In genomic region chr6:26550250-26550993, GRCh38 we compare ENCODE assay signal across 1 cellular context.
TF ChIP-seq lines count a peak whose summit lies in the region.

No MANE protein-coding gene starts in this region.

TF ChIP-seq in K562, 482 proteins besides CTCF, POLR2A, EP300 and RAD21 (continued from another document and continues in another):
- TF ChIP-seq, protein P1, sequence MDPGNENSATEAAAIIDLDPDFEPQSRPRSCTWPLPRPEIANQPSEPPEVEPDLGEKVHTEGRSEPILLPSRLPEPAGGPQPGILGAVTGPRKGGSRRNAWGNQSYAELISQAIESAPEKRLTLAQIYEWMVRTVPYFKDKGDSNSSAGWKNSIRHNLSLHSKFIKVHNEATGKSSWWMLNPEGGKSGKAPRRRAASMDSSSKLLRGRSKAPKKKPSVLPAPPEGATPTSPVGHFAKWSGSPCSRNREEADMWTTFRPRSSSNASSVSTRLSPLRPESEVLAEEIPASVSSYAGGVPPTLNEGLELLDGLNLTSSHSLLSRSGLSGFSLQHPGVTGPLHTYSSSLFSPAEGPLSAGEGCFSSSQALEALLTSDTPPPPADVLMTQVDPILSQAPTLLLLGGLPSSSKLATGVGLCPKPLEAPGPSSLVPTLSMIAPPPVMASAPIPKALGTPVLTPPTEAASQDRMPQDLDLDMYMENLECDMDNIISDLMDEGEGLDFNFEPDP (CRISPR knock-in tag; IDR thresholded peaks at IDR 0.05), result 0 out of 2 replicates have a peak, but pooled peaks have one; percentile 68
- TF ChIP-seq ZNF277 (CRISPR knock-in tag; IDR thresholded peaks at IDR 0.05; ENCODE audit: borderline replicate concordance) (no peak), CHAMP1 (IDR thresholded peaks at IDR 0.05) (no peak), SMAD1 (IDR thresholded peaks at IDR 0.05; ENCODE audit: low read depth, low read length, partially characterized antibody) (no peak), MEF2D (tag; conservative IDR thresholded peaks at IDR 0.05; ENCODE audit: low read depth) (peak; percentile 82), NFXL1 (CRISPR knock-in tag; IDR thresholded peaks at IDR 0.05) (peak; percentile 48; the same call in 1 of the 2 replicates), ZNF668 (CRISPR knock-in tag; IDR thresholded peaks at IDR 0.05) (peak; percentile 95), TOE1 (IDR thresholded peaks at IDR 0.05; ENCODE audit: borderline replicate concordance) (no peak), TOE1 (CRISPR knock-in tag; IDR thresholded peaks at IDR 0.05; ENCODE audit: borderline replicate concordance, low read depth) (no peak), RERE (CRISPR knock-in tag; IDR thresholded peaks at IDR 0.05; ENCODE audit: borderline replicate concordance) (no peak), ZNF133 (CRISPR knock-in tag; IDR thresholded peaks at IDR 0.05) (no peak), IFI16 (CRISPR knock-in tag; IDR thresholded peaks at IDR 0.05) (0 out of 2 replicates have a peak, but pooled peaks have one; percentile 30), NFE2 (IDR thresholded peaks at IDR 0.05; ENCODE audit: low read depth) (no peak), ZNF639 (CRISPR knock-in tag; conservative IDR thresholded peaks at IDR 0.05 in 1 of 2, IDR thresholded peaks at IDR 0.05 in 1 of 2) (peak in 1 of 2 experiments; percentile 60; a peak in 1 of 4 replicates), JUNB (CRISPR knock-in tag; conservative IDR thresholded peaks at IDR 0.05) (no peak), NFIC (IDR thresholded peaks at IDR 0.05) (peak; percentile 74), CXXC5 (CRISPR knock-in tag; IDR thresholded peaks at IDR 0.05) (peak; percentile 78), SMAD4 (CRISPR knock-in tag; conservative IDR thresholded peaks at IDR 0.05) (peak; percentile 95), CC2D1A (IDR thresholded peaks at IDR 0.05) (0 out of 2 replicates have a peak, but pooled peaks have one; percentile 18), SREBF2 (CRISPR knock-in tag; IDR thresholded peaks at IDR 0.05) (no peak), ZNF41 (CRISPR knock-in tag; conservative IDR thresholded peaks at IDR 0.05) (peak; percentile 72; the same call in 1 of the 2 replicates), PYGO2 (tag; IDR thresholded peaks at IDR 0.05) (peak; percentile 81; the same call in 1 of the 2 replicates), NFYB (IDR thresholded peaks at IDR 0.05; ENCODE audit: extremely low read depth, insufficient read length) (no peak), ADNP (tag; IDR thresholded peaks at IDR 0.05) (no peak), MECOM (CRISPR knock-in tag; IDR thresholded peaks at IDR 0.05) (peak; percentile 85), RFX5 (IDR thresholded peaks at IDR 0.05; ENCODE audit: low read depth, low read length) (no peak), KLF10 (CRISPR knock-in tag; IDR thresholded peaks at IDR 0.05) (no peak)
- TF ChIP-seq, protein P2, sequence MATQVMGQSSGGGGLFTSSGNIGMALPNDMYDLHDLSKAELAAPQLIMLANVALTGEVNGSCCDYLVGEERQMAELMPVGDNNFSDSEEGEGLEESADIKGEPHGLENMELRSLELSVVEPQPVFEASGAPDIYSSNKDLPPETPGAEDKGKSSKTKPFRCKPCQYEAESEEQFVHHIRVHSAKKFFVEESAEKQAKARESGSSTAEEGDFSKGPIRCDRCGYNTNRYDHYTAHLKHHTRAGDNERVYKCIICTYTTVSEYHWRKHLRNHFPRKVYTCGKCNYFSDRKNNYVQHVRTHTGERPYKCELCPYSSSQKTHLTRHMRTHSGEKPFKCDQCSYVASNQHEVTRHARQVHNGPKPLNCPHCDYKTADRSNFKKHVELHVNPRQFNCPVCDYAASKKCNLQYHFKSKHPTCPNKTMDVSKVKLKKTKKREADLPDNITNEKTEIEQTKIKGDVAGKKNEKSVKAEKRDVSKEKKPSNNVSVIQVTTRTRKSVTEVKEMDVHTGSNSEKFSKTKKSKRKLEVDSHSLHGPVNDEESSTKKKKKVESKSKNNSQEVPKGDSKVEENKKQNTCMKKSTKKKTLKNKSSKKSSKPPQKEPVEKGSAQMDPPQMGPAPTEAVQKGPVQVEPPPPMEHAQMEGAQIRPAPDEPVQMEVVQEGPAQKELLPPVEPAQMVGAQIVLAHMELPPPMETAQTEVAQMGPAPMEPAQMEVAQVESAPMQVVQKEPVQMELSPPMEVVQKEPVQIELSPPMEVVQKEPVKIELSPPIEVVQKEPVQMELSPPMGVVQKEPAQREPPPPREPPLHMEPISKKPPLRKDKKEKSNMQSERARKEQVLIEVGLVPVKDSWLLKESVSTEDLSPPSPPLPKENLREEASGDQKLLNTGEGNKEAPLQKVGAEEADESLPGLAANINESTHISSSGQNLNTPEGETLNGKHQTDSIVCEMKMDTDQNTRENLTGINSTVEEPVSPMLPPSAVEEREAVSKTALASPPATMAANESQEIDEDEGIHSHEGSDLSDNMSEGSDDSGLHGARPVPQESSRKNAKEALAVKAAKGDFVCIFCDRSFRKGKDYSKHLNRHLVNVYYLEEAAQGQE (CRISPR knock-in tag; IDR thresholded peaks at IDR 0.05; ENCODE audit: low read depth), result no peak
- TF ChIP-seq, protein P3, sequence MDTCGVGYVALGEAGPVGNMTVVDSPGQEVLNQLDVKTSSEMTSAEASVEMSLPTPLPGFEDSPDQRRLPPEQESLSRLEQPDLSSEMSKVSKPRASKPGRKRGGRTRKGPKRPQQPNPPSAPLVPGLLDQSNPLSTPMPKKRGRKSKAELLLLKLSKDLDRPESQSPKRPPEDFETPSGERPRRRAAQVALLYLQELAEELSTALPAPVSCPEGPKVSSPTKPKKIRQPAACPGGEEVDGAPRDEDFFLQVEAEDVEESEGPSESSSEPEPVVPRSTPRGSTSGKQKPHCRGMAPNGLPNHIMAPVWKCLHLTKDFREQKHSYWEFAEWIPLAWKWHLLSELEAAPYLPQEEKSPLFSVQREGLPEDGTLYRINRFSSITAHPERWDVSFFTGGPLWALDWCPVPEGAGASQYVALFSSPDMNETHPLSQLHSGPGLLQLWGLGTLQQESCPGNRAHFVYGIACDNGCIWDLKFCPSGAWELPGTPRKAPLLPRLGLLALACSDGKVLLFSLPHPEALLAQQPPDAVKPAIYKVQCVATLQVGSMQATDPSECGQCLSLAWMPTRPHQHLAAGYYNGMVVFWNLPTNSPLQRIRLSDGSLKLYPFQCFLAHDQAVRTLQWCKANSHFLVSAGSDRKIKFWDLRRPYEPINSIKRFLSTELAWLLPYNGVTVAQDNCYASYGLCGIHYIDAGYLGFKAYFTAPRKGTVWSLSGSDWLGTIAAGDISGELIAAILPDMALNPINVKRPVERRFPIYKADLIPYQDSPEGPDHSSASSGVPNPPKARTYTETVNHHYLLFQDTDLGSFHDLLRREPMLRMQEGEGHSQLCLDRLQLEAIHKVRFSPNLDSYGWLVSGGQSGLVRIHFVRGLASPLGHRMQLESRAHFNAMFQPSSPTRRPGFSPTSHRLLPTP (IDR thresholded peaks at IDR 0.05; ENCODE audit: borderline replicate concordance, extremely low read depth, insufficient read length), result no peak
- TF ChIP-seq, protein P4, sequence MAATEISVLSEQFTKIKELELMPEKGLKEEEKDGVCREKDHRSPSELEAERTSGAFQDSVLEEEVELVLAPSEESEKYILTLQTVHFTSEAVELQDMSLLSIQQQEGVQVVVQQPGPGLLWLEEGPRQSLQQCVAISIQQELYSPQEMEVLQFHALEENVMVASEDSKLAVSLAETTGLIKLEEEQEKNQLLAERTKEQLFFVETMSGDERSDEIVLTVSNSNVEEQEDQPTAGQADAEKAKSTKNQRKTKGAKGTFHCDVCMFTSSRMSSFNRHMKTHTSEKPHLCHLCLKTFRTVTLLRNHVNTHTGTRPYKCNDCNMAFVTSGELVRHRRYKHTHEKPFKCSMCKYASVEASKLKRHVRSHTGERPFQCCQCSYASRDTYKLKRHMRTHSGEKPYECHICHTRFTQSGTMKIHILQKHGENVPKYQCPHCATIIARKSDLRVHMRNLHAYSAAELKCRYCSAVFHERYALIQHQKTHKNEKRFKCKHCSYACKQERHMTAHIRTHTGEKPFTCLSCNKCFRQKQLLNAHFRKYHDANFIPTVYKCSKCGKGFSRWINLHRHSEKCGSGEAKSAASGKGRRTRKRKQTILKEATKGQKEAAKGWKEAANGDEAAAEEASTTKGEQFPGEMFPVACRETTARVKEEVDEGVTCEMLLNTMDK (IDR thresholded peaks at IDR 0.05; ENCODE audit: borderline replicate concordance, insufficient read depth, low read depth, low read length, poor library complexity, severe bottlenecking), result no peak
